16 cellular contexts compared by ENCODE assay signal in genomic region chr1:189804352-189804751, GRCh38.
"Had no signal": no experiment of that assay in that cellular context is flagged by ENCODE, and none has a peak within 500 bp of the region (broad histone marks: within the 10 kb centered on the region; RNA-seq: fewer than 3 reads in every experiment).

No MANE protein-coding gene starts in this region.

- H2AFZ ChIP-seq: hepatocyte had no signal

- H3K79me2 ChIP-seq: hepatocyte had no signal

- H3K27ac ChIP-seq: hepatocyte, psoas muscle, right lobe of liver, testis, tibial nerve, upper lobe of right lung, vagina had no signal

- H3K4me3 ChIP-seq: hepatocyte, lung, psoas muscle, right lobe of liver, testis, tibial nerve, upper lobe of right lung, vagina had no signal

- H3K36me3 ChIP-seq: right lobe of liver, tibial nerve, upper lobe of right lung, vagina had no signal

- ATAC-seq: left colon; left ventricle myocardium superior; naive thymus-derived CD4-positive, alpha-beta T cell; psoas muscle; right lobe of liver; stimulated activated memory B cell treated with anti-CD40 and anti-IgM and Interleukin-4, amounts not matched to agents 10 μg/mL and 1 μg/mL and 100 μg/mL, for 72 hours; upper lobe of right lung had no signal

- H3K9me3 ChIP-seq: psoas muscle, right lobe of liver, testis, tibial nerve, upper lobe of right lung, vagina had no signal

- H3K4me2 ChIP-seq: hepatocyte had no signal

- H3K27me3 ChIP-seq: hepatocyte, right lobe of liver, testis, tibial nerve, upper lobe of right lung, vagina had no signal

- H3K4me1 ChIP-seq: psoas muscle, right lobe of liver, testis, tibial nerve, upper lobe of right lung, vagina had no signal

- DNase-seq: foreskin melanocyte; head of caudate nucleus; left colon; left ventricle myocardium superior; naive thymus-derived CD4-positive, alpha-beta T cell; psoas muscle; retina; right lobe of liver; stimulated activated CD4-positive, alpha-beta T cell treated with anti-CD3 and anti-CD28 coated beads, Interleukin-4, amount 100 ng/mL, for 24 hours; testis; upper lobe of right lung had no signal
